31 cellular contexts compared by ENCODE assay signal in the genomic region with DNA sequence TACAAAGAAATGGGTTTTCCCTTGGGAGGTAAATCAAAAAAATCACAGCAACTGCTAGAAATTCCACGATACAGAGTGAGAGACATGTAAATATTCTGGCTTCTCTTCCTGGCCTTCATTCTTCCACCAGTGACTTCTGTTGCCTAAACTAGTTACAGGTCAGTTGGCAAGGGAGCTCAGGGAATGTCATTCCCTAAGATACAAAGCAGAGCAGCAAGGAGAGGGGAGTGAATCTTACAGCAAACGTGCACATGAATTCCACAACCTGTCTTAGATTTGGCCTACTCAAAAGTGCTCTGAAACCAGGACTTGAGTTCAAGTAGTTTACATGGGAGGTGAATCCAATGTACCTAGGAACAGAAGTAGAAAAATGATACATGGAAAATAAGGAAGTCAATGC.
"Had no signal": no experiment of that assay in that cellular context is flagged by ENCODE, and none has a peak within 500 bp of the region (broad histone marks: within the 10 kb centered on the region; RNA-seq: fewer than 3 reads in every experiment).

No MANE protein-coding gene starts in this region.

- H3K27me3 ChIP-seq: adrenal gland, cardiac muscle cell had no signal

- H3K9me3 ChIP-seq: adrenal gland had no signal

- H3K36me3 ChIP-seq: adrenal gland, cardiac muscle cell had no signal

- ATAC-seq: activated CD8-positive, alpha-beta T cell treated with anti-CD3 and anti-CD28 coated beads for 36 hours; activated naive CD4-positive, alpha-beta T cell treated with anti-CD3 and anti-CD28 coated beads, Interleukin-2, amount 50 U/mL, for 72 hours; activated T-cell treated with anti-CD3 and anti-CD28 coated beads, Interleukin-2, amount 50 U/mL, for 4 hours; activated T-cell treated with anti-CD3 and anti-CD28 coated beads, Interleukin-2, amount 50 U/mL, for 72 hours; activated T-helper 17 cell treated with anti-CD3 and anti-CD28 coated beads, Interleukin-2, amount 50 U/mL, for 72 hours had no signal

- H3K4me3 ChIP-seq: adrenal gland, cardiac muscle cell had no signal

- DNase-seq: activated B cell treated with CpG ODN at 0.5 μM for 24 hours; activated CD4-positive, alpha-beta memory T cell treated with anti-CD3 and anti-CD28 coated beads for 36 hours; activated CD4-positive, alpha-beta T cell treated with anti-CD3 and anti-CD28 coated beads for 4 hours; activated CD4-positive, alpha-beta T cell treated with anti-CD3 and anti-CD28 coated beads, Interleukin-2, amount 10 ng/mL, durations not matched to agents 24 days and 14 days; activated CD4-positive, alpha-beta T cell treated with anti-CD3 and anti-CD28 coated beads, Interleukin-2, amount 50 U/mL, for 1 hour; activated CD4-positive, alpha-beta T cell treated with anti-CD3 and anti-CD28 coated beads, Interleukin-2, amount 50 U/mL, for 4 hours; activated CD4-positive, CD25-positive, alpha-beta regulatory T cell treated with anti-CD3 and anti-CD28 coated beads, Interleukin-2, amount 50 U/mL, for 72 hours; activated CD8-positive, alpha-beta memory T cell treated with anti-CD3 and anti-CD28 coated beads, Interleukin-2, amount 50 U/mL, for 4 hours; activated CD8-positive, alpha-beta T cell treated with anti-CD3 and anti-CD28 coated beads for 36 hours; activated effector memory CD4-positive, alpha-beta T cell treated with anti-CD3 and anti-CD28 coated beads, Interleukin-2, amount 50 U/mL, for 16 hours; activated gamma-delta T cell treated with Interleukin-2 at 50 U/mL for 16 hours; activated naive CD4-positive, alpha-beta T cell; activated naive CD4-positive, alpha-beta T cell treated with anti-CD3 and anti-CD28 coated beads for 36 hours; activated naive CD4-positive, alpha-beta T cell treated with anti-CD3 and anti-CD28 coated beads, Interleukin-2, amount 50 U/mL, for 16 hours; activated naive CD8-positive, alpha-beta T cell treated with anti-CD3 and anti-CD28 coated beads for 36 hours; activated T-cell treated with anti-CD3 and anti-CD28 coated beads for 4 hours; activated T-cell treated with anti-CD3 and anti-CD28 coated beads, Interleukin-2, amount 50 U/mL, for 1 hour; activated T-cell treated with anti-CD3 and anti-CD28 coated beads, Interleukin-2, amount 50 U/mL, for 4 hours; activated T-cell treated with anti-CD3 and anti-CD28 coated beads, Interleukin-2, amount 50 U/mL, for 72 hours; adrenal gland; amniotic stem cell; aorta; caudate nucleus; cerebellar nuclear complex; T-helper 1 cell; T-helper 2 cell; T-helper 9 cell had no signal

- H3K27ac ChIP-seq: adrenal gland, cardiac muscle cell, VCaP had no signal

- H3K4me1 ChIP-seq: adrenal gland had no signal
